In genomic region chr3:62587169-62587568, GRCh38 we compare ENCODE assay signal across 1 cellular context.
TF ChIP-seq lines count a peak whose summit lies in the region.

No MANE protein-coding gene starts in this region.

TF ChIP-seq in IMR-90, 13 proteins besides CTCF, POLR2A, EP300 and RAD21 (continued from another document):
- no peak for TF ChIP-seq SMC3 (IDR thresholded peaks at IDR 0.05; ENCODE audit: low read depth, low read length)
- TF ChIP-seq RCOR1 (IDR thresholded peaks at IDR 0.05; ENCODE audit: insufficient replicate concordance, low read length), result no peak
- no peak for TF ChIP-seq ELK1 (IDR thresholded peaks at IDR 0.05; ENCODE audit: borderline replicate concordance, low read depth, low read length)
- TF ChIP-seq MAZ (IDR thresholded peaks at IDR 0.05; ENCODE audit: borderline replicate concordance, low read depth, low read length), result no peak
- TF ChIP-seq BHLHE40 (IDR thresholded peaks at IDR 0.05; ENCODE audit: low read depth, low read length), result no peak
- TF ChIP-seq FOS (IDR thresholded peaks at IDR 0.05; ENCODE audit: low read depth, low read length), result no peak
- no peak for TF ChIP-seq MXI1 (IDR thresholded peaks at IDR 0.05; ENCODE audit: borderline replicate concordance, low read depth, low read length)
- no peak for TF ChIP-seq RFX5 (IDR thresholded peaks at IDR 0.05; ENCODE audit: low read depth, low read length)
- no peak for TF ChIP-seq USF2 (IDR thresholded peaks at IDR 0.05; ENCODE audit: low read depth, low read length)
- TF ChIP-seq CHD1 (IDR thresholded peaks at IDR 0.05; ENCODE audit: low read depth, low read length), result no peak
